Comparison of ENCODE assay signal across 12 cellular contexts in genomic region chr7:76559685-76560084, GRCh38. TPM values are rescaled to one million over a fixed set of nuclear protein-coding genes. Genes with fewer than 3 reads are reported as not detected.
DNase-seq lines count a peak whose midpoint lies in the region; ATAC-seq, FAIRE-seq and TF ChIP-seq lines count a peak whose summit lies in the region.
"Not testable (repeated sequence)": the region's sequence is repeated elsewhere in the genome, so short reads cannot be mapped to it uniquely, and the experiment has no call there.
"Had no signal": no experiment of that assay in that cellular context is flagged by ENCODE, and none has a peak within 500 bp of the region (broad histone marks: within the 10 kb centered on the region; RNA-seq: fewer than 3 reads in every experiment).

No MANE protein-coding gene starts in this region.

- not testable (repeated sequence) for TF ChIP-seq POLR2A in H54 (IDR thresholded peaks at IDR 0.05; ENCODE audit: low read depth, low read length); GM12878 (IDR thresholded peaks at IDR 0.05; ENCODE audit: low read depth, low read length)

- not testable (repeated sequence) for H3K4me1 ChIP-seq in GM12878 (ENCODE audit: control insufficient read depth, insufficient read depth, low read length); foreskin keratinocyte

- peaks cover 31% of the 10 kb centered on the region for H3K4me1 Mint-ChIP-seq in T-helper 17 cell
- H3K4me1 Mint-ChIP-seq in chondrocyte (ENCODE audit: low read depth) = not testable (repeated sequence)
- H3K4me1 Mint-ChIP-seq in memory B cell = peaks cover 16% of the 10 kb centered on the region

- not testable (repeated sequence) for H3K9ac ChIP-seq in GM12878 (ENCODE audit: control insufficient read depth, insufficient read depth, low read length)

- FAIRE-seq in H54 (lab: Jason Lieb, UNC) = peak; percentile 33
- peak; percentile 56 for FAIRE-seq in GM12878 (lab: Jason Lieb, UNC)

- BruUV-seq in GM12878 (replicated peaks; lab: Mats Ljungman, UMichigan) = not testable (repeated sequence)

- H3K27ac Mint-ChIP-seq in T-helper 17 cell = peak overlapping the region; percentile 80
- H3K27ac Mint-ChIP-seq in chondrocyte (ENCODE audit: unreplicated experiment) = peak overlapping the region; percentile 3
- H3K27ac Mint-ChIP-seq in memory B cell = peak overlapping the region; percentile 33

- H3K36me3 ChIP-seq in GM12878 (ENCODE audit: control insufficient read depth in 2 of 2, insufficient read depth in 2 of 2, low read length in 1 of 2) = not testable (repeated sequence)

- not testable (repeated sequence) for H3K79me2 ChIP-seq in GM12878 (ENCODE audit: control insufficient read depth, insufficient read depth, low read length)

- 76% methylated on average over 6 of the region's 6 CpGs for WGBS in GM12878 (ENCODE audit: insufficient coverage, insufficient replicate concordance, low lambda C conversion rate, missing lambda C conversion rate)

- TF ChIP-seq EP300 in GM12878 (IDR thresholded peaks at IDR 0.05; ENCODE audit: borderline replicate concordance in 1 of 2, control insufficient read depth in 1 of 2, low read depth in 2 of 2, low read length in 2 of 2) = not testable (repeated sequence)

- H3K9me3 ChIP-seq in T-helper 17 cell (ENCODE audit: control insufficient read depth, low read length, poor library complexity, severe bottlenecking); GM12878 (replicated peaks; ENCODE audit: control insufficient read depth, insufficient read depth, low read length): not testable (repeated sequence)

- H3K4me2 ChIP-seq in GM12878 (ENCODE audit: control insufficient read depth, insufficient read depth) = not testable (repeated sequence)

- H3K36me3 Mint-ChIP-seq in T-helper 17 cell (ENCODE audit: low read depth) = not testable (repeated sequence)
- H3K36me3 Mint-ChIP-seq in chondrocyte (ENCODE audit: low read depth) = peaks cover 13% of the 10 kb centered on the region
- peaks cover 30% of the 10 kb centered on the region for H3K36me3 Mint-ChIP-seq in memory B cell

- not testable (repeated sequence) for H3K27me3 ChIP-seq in GM12878 (replicated peaks in 1 of 2; ENCODE audit: control insufficient read depth in 2 of 2, insufficient read depth in 2 of 2, low read length in 1 of 2); foreskin keratinocyte

- H4K20me1 ChIP-seq in GM12878 (ENCODE audit: control insufficient read depth, insufficient read depth) = not testable (repeated sequence)

- POLR2A ChIA-PET in GM12878 (lab: Charles Lee) = not testable (repeated sequence)

- H3K9me3 Mint-ChIP-seq in chondrocyte (ENCODE audit: low read depth); memory B cell: not testable (repeated sequence)

- DNase-seq in H54 (ENCODE audit: insufficient read length, low spot score); T-helper 17 cell; GM12878 (ENCODE audit: low read depth, low spot score); chondrocyte (ENCODE audit: low spot score); memory B cell (ENCODE audit: low spot score in 2 of 2); omental fat pad (ENCODE audit: low spot score): not testable (repeated sequence)
- DNase-seq in foreskin keratinocyte = peak in 1 of 2 donors; percentile 9

- H3K27ac ChIP-seq in GM12878 (ENCODE audit: control insufficient read depth, insufficient read depth) = not testable (repeated sequence)
- H3K27ac ChIP-seq in foreskin keratinocyte = peak overlapping the region; percentile 27

- RAD21 ChIA-PET in GM12878 (lab: Charles Lee; ENCODE audit: unreplicated experiment) = not testable (repeated sequence)

- SMC1A ChIA-PET in GM12878 (lab: Charles Lee; ENCODE audit: uncharacterized antibody, unreplicated experiment) = not testable (repeated sequence)

- ATAC-seq in T-helper 17 cell; GM12878; memory B cell (ENCODE audit: low read depth): not testable (repeated sequence)
- ATAC-seq in foreskin keratinocyte = peak; percentile 38
- peak; percentile 51 for ATAC-seq in omental fat pad (ENCODE audit: low FRiP score)

- intact Hi-C loops in GM12878 (cut with micrococcal nuclease; ENCODE audit: unreplicated experiment) = not testable (repeated sequence)

- not testable (repeated sequence) for H3K4me3 ChIP-seq in GM12878

- in situ Hi-C loops in GM12878 (cut with MboI) = not testable (repeated sequence)

- not testable (repeated sequence) for H3K27me3 Mint-ChIP-seq in T-helper 17 cell; chondrocyte (ENCODE audit: low read depth); memory B cell

- H3K4me3 Mint-ChIP-seq in T-helper 17 cell; chondrocyte (ENCODE audit: unreplicated experiment); memory B cell: not testable (repeated sequence)

- not testable (repeated sequence) for H2AFZ ChIP-seq in GM12878 (ENCODE audit: control insufficient read depth, low read depth, low read length)

- CTCF ChIA-PET in GM12878 (lab: Yijun Ruan, JAX) = not testable (repeated sequence)

- TF ChIP-seq RAD21 in GM12878 (IDR thresholded peaks at IDR 0.05; ENCODE audit: insufficient read depth, low read depth, low read length) = not testable (repeated sequence)

- not testable (repeated sequence) for TF ChIP-seq CTCF in GM12878 (IDR thresholded peaks at IDR 0.05 in 2 of 3, conservative IDR thresholded peaks at IDR 0.05 in 1 of 3; ENCODE audit: control insufficient read depth in 2 of 3, extremely low read depth in 1 of 3, insufficient read depth in 1 of 3, low read depth in 3 of 3, low read length in 3 of 3); chondrocyte (IDR thresholded peaks at IDR 0.05); foreskin keratinocyte (conservative IDR thresholded peaks at IDR 0.05); omental fat pad (IDR thresholded peaks at IDR 0.05)

RNA-seq across cellular contexts. Expression of gene SPDYE16, which starts 16.6 kb away (rescaled TPM):
- under 1 TPM in 1 of 2 donors, not detected in 1; 0.91 TPM for total RNA-seq in T-helper 17 cell
- total RNA-seq in GM12878 (2013; cell fraction: nucleolus; rRNA removed) = 0.17 TPM in 1 of 2 replicates, not detected in the other
- total RNA-seq in GM12878 (2014; rRNA removed) = not detected in 2 replicates
- 0.18 and 0.22 TPM in 2 replicates for total RNA-seq in GM12878 (2014; rRNA removed; fragmentation: Illumina TruSeq; extraction: Trizol)
- 0.26 TPM in 1 of 2 replicates, not detected in the other for total RNA-seq in GM12878 (2021)
- not detected for polyA plus RNA-seq in GM12878 (2011; ENCODE audit: low read depth)
- polyA plus RNA-seq in GM12878 (2011; rRNA removed) = 0.05 and 0.10 TPM in 2 replicates
- 0.09 TPM in 1 of 2 replicates, not detected in the other for polyA plus RNA-seq in GM12878 (2011; cell fraction: cytosol; rRNA removed)
- 0.06 and 0.61 TPM in 2 replicates for polyA plus RNA-seq in GM12878 (2011; cell fraction: nucleus; rRNA removed)
- 0.38 and 0.60 TPM in 2 replicates for polyA plus RNA-seq in GM12878 (2012)
- 0.07 TPM in 1 of 2 replicates, not detected in the other for polyA plus RNA-seq in GM12878 (2014; fragmentation: Illumina TruSeq; extraction: Trizol)
- under 1 TPM; 0.04 to 0.05 TPM for polyA plus RNA-seq in GM12878 (2014; fragmentation: Nextera tagmentation; extraction: Ambion mirVana)
- polyA plus RNA-seq in GM12878 (2014; rRNA removed) = 0.03 and 0.04 TPM in 2 replicates
- polyA plus RNA-seq in GM12878 (2016; fragmentation: Nextera tagmentation; extraction: Ambion mirVana) = under 1 TPM; 0.67 to 0.92 TPM
- 0.10 and 0.15 TPM in 2 replicates for polyA minus RNA-seq in GM12878 (2011; rRNA and poly(A)+ RNA removed)
- polyA minus RNA-seq in GM12878 (2011; cell fraction: cytosol; rRNA and poly(A)+ RNA removed) = not detected in 2 replicates
- polyA minus RNA-seq in GM12878 (2011; cell fraction: nucleus; rRNA and poly(A)+ RNA removed) = 0.12 TPM in 1 of 2 replicates, not detected in the other
- 0.36 TPM in 1 of 3 replicates, not detected in the others for total RNA-seq in chondrocyte
- not detected in 2 replicates for total RNA-seq in foreskin keratinocyte
- polyA plus RNA-seq in foreskin keratinocyte = not detected in 2 replicates
- not detected for total RNA-seq in omental fat pad
- total RNA-seq: A172, Calu3, GM23248, H7 had no signal

RNA-seq across cellular contexts. Expression of gene UPK3B, which starts 49.3 kb away (rescaled TPM):
- total RNA-seq in T-helper 17 cell = 1 to 10 TPM; 1.8 to 4.4 TPM
- total RNA-seq in GM12878 (2013; cell fraction: nucleolus; rRNA removed) = 1.2 and 2.6 TPM in 2 replicates
- 0.71 TPM in 1 of 2 replicates, not detected in the other for total RNA-seq in GM12878 (2014; rRNA removed)
- 0.18 and 0.27 TPM in 2 replicates for total RNA-seq in GM12878 (2014; rRNA removed; fragmentation: Illumina TruSeq; extraction: Trizol)
- 0.72 and 1.3 TPM in 2 replicates for total RNA-seq in GM12878 (2021)
- polyA plus RNA-seq in GM12878 (2011; ENCODE audit: low read depth) = not detected
- polyA plus RNA-seq in GM12878 (2011; rRNA removed) = 0.16 TPM in 1 of 2 replicates, not detected in the other
- not detected in 2 replicates for polyA plus RNA-seq in GM12878 (2011; cell fraction: cytosol; rRNA removed)
- polyA plus RNA-seq in GM12878 (2011; cell fraction: nucleus; rRNA removed) = 0.39 and 0.43 TPM in 2 replicates
- polyA plus RNA-seq in GM12878 (2012) = 0.09 and 0.10 TPM in 2 replicates
- polyA plus RNA-seq in GM12878 (2014; fragmentation: Illumina TruSeq; extraction: Trizol) = not detected in 2 replicates
- not detected for polyA plus RNA-seq in GM12878 (2014; fragmentation: Nextera tagmentation; extraction: Ambion mirVana)
- polyA plus RNA-seq in GM12878 (2014; rRNA removed) = not detected in 2 replicates
- under 1 TPM; 0.26 to 0.35 TPM for polyA plus RNA-seq in GM12878 (2016; fragmentation: Nextera tagmentation; extraction: Ambion mirVana)
- polyA minus RNA-seq in GM12878 (2011; rRNA and poly(A)+ RNA removed) = 0.05 TPM in 1 of 2 replicates, not detected in the other
- polyA minus RNA-seq in GM12878 (2011; cell fraction: cytosol; rRNA and poly(A)+ RNA removed) = not detected in 2 replicates
- polyA minus RNA-seq in GM12878 (2011; cell fraction: nucleus; rRNA and poly(A)+ RNA removed) = 1.5 and 3.5 TPM in 2 replicates
- 0.46 to 1.4 TPM (median 0.62 TPM) in 3 replicates for total RNA-seq in chondrocyte
- 1.0 and 2.6 TPM in 2 replicates for total RNA-seq in foreskin keratinocyte
- 1.1 and 4.2 TPM in 2 replicates for polyA plus RNA-seq in foreskin keratinocyte
- 100 to 1,000 TPM in 1 of 4 donors, 10 to 100 TPM in 2, 1 to 10 TPM in 1; 4.6 to 636 (median 52.6) TPM for total RNA-seq in omental fat pad
- total RNA-seq: Daoy had no signal
- polyA plus RNA-seq: GM23248 had no signal

Comparison
In these comparisons a context has a peak if more than half of its experiments do, and no peak if none do; other contexts are left out.
1. H3K27ac Mint-ChIP-seq: peak in every context shown above with its lines; median percentile 80 in T-helper 17 cell; 33 in memory B cell; 3 in chondrocyte.